1 cellular context compared by ENCODE assay signal in genomic region chr2:37681587-37681986, GRCh38.
A peak's percentile ranks its signal among the peaks of the same experiment; 100 is the strongest.
TF ChIP-seq lines count a peak whose summit lies in the region.

No MANE protein-coding gene starts in this region.

TF ChIP-seq in IMR-90, 13 proteins besides CTCF, POLR2A, EP300 and RAD21:
- TF ChIP-seq CEBPB (IDR thresholded peaks at IDR 0.05; ENCODE audit: low read depth, low read length) (0 out of 2 replicates have a peak, but pooled peaks have one; percentile 40), MAZ (IDR thresholded peaks at IDR 0.05; ENCODE audit: borderline replicate concordance, low read depth, low read length) (no peak)
